In genomic region chr6:17971128-17972073, GRCh38 we compare ENCODE assay signal across 12 cellular contexts. TPM values are rescaled to one million over a fixed set of nuclear protein-coding genes. Genes with fewer than 3 reads are reported as not detected.
A peak's percentile ranks its signal among the peaks of the same experiment; 100 is the strongest.
DNase-seq lines count a peak whose midpoint lies in the region; TF ChIP-seq lines count a peak whose summit lies in the region.
"Had no signal": no experiment of that assay in that cellular context is flagged by ENCODE, and none has a peak within 500 bp of the region (broad histone marks: within the 10 kb centered on the region; RNA-seq: fewer than 3 reads in every experiment).

No MANE protein-coding gene starts in this region.

- TF ChIP-seq POLR2A in prostate gland (IDR thresholded peaks at IDR 0.05) = no peak

- H3K4me3 ChIP-seq in HUES64 (ENCODE audit: low read length) (no peak overlapping the region), brain microvascular endothelial cell (ENCODE audit: low read depth, low read length) (no peak overlapping the region), right atrium auricular region (no peak overlapping the region), prostate gland (no peak overlapping the region)
- H3K4me3 ChIP-seq: colonic mucosa, upper lobe of left lung had no signal

- H3K27ac ChIP-seq in HUES64 (ENCODE audit: low read depth, low read length) (peak overlapping the region; percentile 26; the same call in 1 of the 2 replicates), brain microvascular endothelial cell (peak overlapping the region; percentile 23), right atrium auricular region (peak overlapping the region; percentile 57 to 65), prostate gland (no peak overlapping the region)

- intact Hi-C loops in prostate gland (cut with DNase I) = no loop called here

- DNase-seq in A172 (ENCODE audit: low spot score) (peak; percentile 76), brain microvascular endothelial cell (peak; percentile 62), right atrium auricular region (ENCODE audit: low spot score) (no peak), prostate gland (ENCODE audit: low spot score) (no peak), GM13976 (ENCODE audit: low spot score) (no peak), DMS153 treated with DMSO at 0.1 percent for 48 hours (lab: John Stamatoyannopoulos, UW; ENCODE audit: unreplicated experiment) (no peak), T1000 (lab: John Stamatoyannopoulos, UW) (no peak)
- DNase-seq: AML-193, colonic mucosa, immature natural killer cell, upper lobe of left lung had no signal

- H3K27me3 ChIP-seq in HUES64 (ENCODE audit: insufficient read depth, low read length) = no peaks in the 10 kb centered on the region
- no peaks in the 10 kb centered on the region for H3K27me3 ChIP-seq in brain microvascular endothelial cell (replicated peaks)
- no peaks in the 10 kb centered on the region for H3K27me3 ChIP-seq in right atrium auricular region
- H3K27me3 ChIP-seq in prostate gland (replicated peaks; ENCODE audit: insufficient read depth) = no peaks in the 10 kb centered on the region
- H3K27me3 ChIP-seq: colonic mucosa, upper lobe of left lung had no signal

- H3K36me3 ChIP-seq in HUES64 (ENCODE audit: insufficient read depth, low read length) (no peaks in the 10 kb centered on the region), brain microvascular endothelial cell (replicated peaks) (no peaks in the 10 kb centered on the region), right atrium auricular region (no peaks in the 10 kb centered on the region), prostate gland (no peaks in the 10 kb centered on the region)
- H3K36me3 ChIP-seq: colonic mucosa, upper lobe of left lung had no signal

- WGBS in HUES64 = 80% methylated on average over 7 of the region's 7 CpGs
- 71% methylated on average over 7 of the region's 7 CpGs for WGBS in prostate gland

- H3K9ac ChIP-seq in HUES64 (ENCODE audit: low read depth, low read length) = no peak overlapping the region

- in situ Hi-C loops in brain microvascular endothelial cell (cut with HindIII; ENCODE audit: low pct_ligation_motif_present, low sequenced_read_pairs) (no loop called here), GM13976 (cut with MboI; ENCODE audit: low sequenced_read_pairs, unreplicated experiment) (no loop called here)

- TF ChIP-seq CTCF in brain microvascular endothelial cell (IDR thresholded peaks at IDR 0.05; ENCODE audit: low read depth, low read length, missing control alignments) = no peak
- no peak for TF ChIP-seq CTCF in right atrium auricular region (IDR thresholded peaks at IDR 0.05)
- TF ChIP-seq CTCF in prostate gland (IDR thresholded peaks at IDR 0.05) = no peak
- TF ChIP-seq CTCF in GM13976 (IDR thresholded peaks at IDR 0.05; ENCODE audit: borderline replicate concordance, control extremely low read depth, extremely low read depth, insufficient read depth, missing control alignments) = no peak

- H3K9me3 ChIP-seq in HUES64 (ENCODE audit: insufficient read depth, low read depth, low read length) = no peaks in the 10 kb centered on the region
- no peaks in the 10 kb centered on the region for H3K9me3 ChIP-seq in right atrium auricular region
- H3K9me3 ChIP-seq in prostate gland = no peaks in the 10 kb centered on the region
- H3K9me3 ChIP-seq: colonic mucosa, upper lobe of left lung had no signal

- peaks cover 42% of the 10 kb centered on the region for H3K4me1 ChIP-seq in HUES64 (ENCODE audit: insufficient read depth, low read length)
- peaks cover 0 to 83% of the 10 kb centered on the region in 2 donors for H3K4me1 ChIP-seq in right atrium auricular region
- peaks cover 10% of the 10 kb centered on the region for H3K4me1 ChIP-seq in prostate gland (replicated peaks)

RNA-seq across cellular contexts. Expression of gene KIF13A, which starts 16.0 kb away (rescaled TPM):
- 22.9 and 25.9 TPM in 2 replicates for total RNA-seq in A172 (2014; rRNA removed; shearing (Covaris generic))
- 18.7 TPM for polyA plus RNA-seq in HUES64 (2013, experiment 1 of 2)
- polyA plus RNA-seq in HUES64 (2013, experiment 2 of 2) = 19.6 TPM
- 10 to 100 TPM; 56.6 to 68.3 TPM for total RNA-seq in right atrium auricular region
- total RNA-seq in prostate gland = 10 to 100 TPM; 36.8 to 57.5 TPM

Comparison
In these comparisons a context has a peak if more than half of its experiments do, and no peak if none do; other contexts are left out.
1. DNase-seq: peak in A172 (single experiment) and brain microvascular endothelial cell (single experiment); none in right atrium auricular region (single experiment), prostate gland (single experiment), GM13976 (single experiment), DMS153 treated with DMSO at 0.1 percent for 48 hours (single experiment) and T1000 (single experiment).
2. H3K27ac ChIP-seq: peak in HUES64 (single experiment), brain microvascular endothelial cell (single experiment) and right atrium auricular region (2 of 2); none in prostate gland (0 of 2).